ENCODE assay signal across 8 cellular contexts in the genomic region with DNA sequence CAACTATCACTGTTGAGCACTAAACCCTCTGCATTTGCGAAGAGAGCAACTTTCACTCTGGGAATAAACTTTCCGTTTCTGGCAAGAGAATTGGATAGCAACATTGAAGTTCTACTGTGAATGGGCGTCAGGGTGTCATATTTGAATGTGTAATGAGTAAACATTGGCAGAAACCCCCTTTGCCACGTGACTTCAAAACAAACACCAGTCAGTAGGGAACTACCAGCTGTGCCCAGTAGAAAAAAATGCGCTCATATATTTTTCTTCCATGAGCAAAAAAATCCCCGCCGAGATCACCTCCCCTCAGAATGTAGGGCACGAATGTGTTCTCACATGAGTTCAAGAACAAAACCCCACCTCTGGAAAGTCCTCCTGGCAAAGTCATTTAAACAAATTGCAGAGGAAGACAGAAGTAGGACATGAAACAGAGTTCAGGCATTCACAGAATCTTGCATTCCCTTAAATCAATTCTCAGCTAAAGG.
DNase-seq lines count a peak whose midpoint lies in the region; ATAC-seq and TF ChIP-seq lines count a peak whose summit lies in the region.

No MANE protein-coding gene starts in this region.

- H3K36me3 Mint-ChIP-seq in T-cell, result peaks cover 16% of the 10 kb centered on the region

- no peak for TF ChIP-seq EP300 in stomach (IDR thresholded peaks at IDR 0.05)

- POLR2A ChIA-PET in T-cell (lab: Charles Lee), result no interaction called here

- H3K27me3 Mint-ChIP-seq in T-cell, result no peaks in the 10 kb centered on the region

- no peaks in the 10 kb centered on the region for H3K9me3 ChIP-seq in stomach

- peak overlapping the region in 2 of 3 donors; percentile 14 to 35 for H3K4me3 Mint-ChIP-seq in T-cell

- CTCF ChIA-PET in T-cell (lab: Charles Lee), result interaction anchor here (0.6 to 1.3 kb wide), 5 partner anchors 10 to 254 kb away, joined by 3 to 4 read pairs (median 3); no protein-coding TSS in a partner anchor

- WGBS in stomach, 5 donors, result 7 to 28% (median 15%) methylated on average over 8 of the region's 8 CpGs

- no peak for TF ChIP-seq POLR2A in stomach (IDR thresholded peaks at IDR 0.05)

- DNase-seq in stimulated activated CD4-positive, alpha-beta T cell treated with anti-CD3 and anti-CD28 coated beads, Interleukin-12 subunit alpha, Interleukin-12 subunit beta, amount 100 ng/mL, for 48 hours (ENCODE audit: low read depth in 2 of 3, low spot score in 1 of 3), result peak in 2 of 3 donors; percentile 25 to 30
- DNase-seq in stimulated activated CD4-positive, alpha-beta T cell treated with anti-CD3 and anti-CD28 coated beads, Interleukin-12 subunit alpha, Interleukin-12 subunit beta, amount 100 ng/mL, for 4 hours, result no peak
- DNase-seq in T-cell, result peak in 29 of 34 experiments; percentile 12 to 71 (median 47)
- DNase-seq in hippocampal formation (lab: John Stamatoyannopoulos, UW), result peak; percentile 12 to 19
- DNase-seq in stomach, result peak; percentile 52
- no peak for DNase-seq in hepatic stellate cell (ENCODE audit: low spot score)
- DNase-seq in SIG-M5 treated with dmso at 0.1 percent for 504 hours (lab: John Stamatoyannopoulos, UW; ENCODE audit: unreplicated experiment), result no peak

- H3K36me3 ChIP-seq in stomach, result no peaks in the 10 kb centered on the region

- no peaks in the 10 kb centered on the region for H3K27me3 ChIP-seq in stomach

- intact Hi-C loops in stomach (cut with DNase I; ENCODE audit: low total_unique reads), result no loop called here

- H3K4me1 ChIP-seq in stomach, result peaks cover 22 to 65% (median 38%) of the 10 kb centered on the region in 4 donors

- peak overlapping the region; percentile 75 to 79 for H3K27ac Mint-ChIP-seq in T-cell

- peaks cover 58 to 60% (median 59%) of the 10 kb centered on the region in 3 donors for H3K4me1 Mint-ChIP-seq in T-cell

- peak; percentile 72 for ATAC-seq in HG03159 (IDR thresholded peaks at IDR 0.05; ENCODE audit: unreplicated experiment)
- peak in 3 of 4 experiments; percentile 17 to 84 (median 26) for ATAC-seq in T-cell (replicated peaks in 1 of 4)

- TF ChIP-seq CTCF in stomach (IDR thresholded peaks at IDR 0.05), result peak in 1 of 7 experiments; percentile 17

- no peaks in the 10 kb centered on the region for H3K9me3 Mint-ChIP-seq in T-cell

- peak overlapping the region in 2 of 4 donors; percentile 10 to 22 for H3K4me3 ChIP-seq in stomach

- H3K27ac ChIP-seq in stomach, result peak overlapping the region; percentile 56 to 76 (median 70)

Comparison
In these comparisons a context has a peak if more than half of its experiments do, and no peak if none do; other contexts are left out.
1. DNase-seq: peak in stimulated activated CD4-positive, alpha-beta T cell treated with anti-CD3 and anti-CD28 coated beads, Interleukin-12 subunit alpha, Interleukin-12 subunit beta, amount 100 ng/mL, for 48 hours (2 of 3), T-cell (29 of 34), hippocampal formation (2 of 2) and stomach (single experiment); none in stimulated activated CD4-positive, alpha-beta T cell treated with anti-CD3 and anti-CD28 coated beads, Interleukin-12 subunit alpha, Interleukin-12 subunit beta, amount 100 ng/mL, for 4 hours (single experiment), hepatic stellate cell (single experiment) and SIG-M5 treated with dmso at 0.1 percent for 504 hours (single experiment).